In the genomic region with DNA sequence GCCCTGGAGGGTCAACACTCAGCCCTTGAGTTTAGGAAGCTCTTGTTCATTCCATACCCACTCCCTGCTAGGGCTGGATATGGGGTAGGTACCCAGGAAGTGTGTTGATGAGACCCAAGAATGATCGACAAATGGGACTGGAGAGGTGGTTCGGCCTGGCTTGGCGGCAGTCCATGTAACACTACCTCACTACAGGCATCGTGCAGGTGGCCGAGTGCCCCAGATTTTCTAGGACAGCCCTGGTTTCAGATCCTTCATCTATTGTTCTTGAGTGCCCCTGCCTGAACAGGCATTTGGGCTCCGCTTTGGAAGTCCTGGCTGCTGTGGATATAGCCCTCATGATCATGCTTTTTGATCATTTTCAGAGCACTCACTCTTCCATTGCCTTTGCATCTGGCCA, we compare ENCODE assay signal across 1 cellular context.
TF ChIP-seq lines count a peak whose summit lies in the region.

No MANE protein-coding gene starts in this region.

TF ChIP-seq in HepG2, 621 proteins besides CTCF, POLR2A, EP300 and RAD21 (continued from another document):
- TF ChIP-seq NCOA1 (CRISPR knock-in tag; IDR thresholded peaks at IDR 0.05) (no peak), SRY (CRISPR knock-in tag; IDR thresholded peaks at IDR 0.05) (no peak), ZNF343 (CRISPR knock-in tag; IDR thresholded peaks at IDR 0.05) (no peak), POLR2G (IDR thresholded peaks at IDR 0.05; ENCODE audit: low read depth, low read length) (0 out of 2 replicates have a peak, but pooled peaks have one; percentile 24)
